1 cellular context compared by ENCODE assay signal in genomic region chr11:63783925-63784592, GRCh38.
TF ChIP-seq lines count a peak whose summit lies in the region.

No MANE protein-coding gene starts in this region.

TF ChIP-seq in WTC11, 78 proteins besides CTCF, POLR2A, EP300 and RAD21 (continued from another document):
- TF ChIP-seq AFF4 (CRISPR knock-in tag; IDR thresholded peaks at IDR 0.05; ENCODE audit: borderline replicate concordance): no peak
- no peak for TF ChIP-seq JUN (CRISPR knock-in tag; IDR thresholded peaks at IDR 0.05)
- TF ChIP-seq MYBL2 (CRISPR knock-in tag; IDR thresholded peaks at IDR 0.05): no peak
- TF ChIP-seq NFYB (CRISPR knock-in tag; conservative IDR thresholded peaks at IDR 0.05; ENCODE audit: low read depth): no peak
- no peak for TF ChIP-seq ZNF317 (CRISPR knock-in tag; IDR thresholded peaks at IDR 0.05; ENCODE audit: borderline replicate concordance, low read depth)
- TF ChIP-seq E2F4 (CRISPR knock-in tag; IDR thresholded peaks at IDR 0.05; ENCODE audit: borderline replicate concordance, low read depth): no peak
- no peak for TF ChIP-seq NR3C1 (CRISPR knock-in tag; conservative IDR thresholded peaks at IDR 0.05; ENCODE audit: low read depth)
- TF ChIP-seq ZNF138 (CRISPR knock-in tag; conservative IDR thresholded peaks at IDR 0.05): no peak
- no peak for TF ChIP-seq E2F5 (CRISPR knock-in tag; IDR thresholded peaks at IDR 0.05)
- no peak for TF ChIP-seq ZNF281 (CRISPR knock-in tag; IDR thresholded peaks at IDR 0.05)
- no peak for TF ChIP-seq TP53 (CRISPR knock-in tag; IDR thresholded peaks at IDR 0.05)
- no peak for TF ChIP-seq MLX (CRISPR knock-in tag; IDR thresholded peaks at IDR 0.05)
- no peak for TF ChIP-seq GABPB1 (CRISPR knock-in tag; IDR thresholded peaks at IDR 0.05)
- no peak for TF ChIP-seq HMGA2 (CRISPR knock-in tag; IDR thresholded peaks at IDR 0.05)
- no peak for TF ChIP-seq FOXK1 (CRISPR knock-in tag; IDR thresholded peaks at IDR 0.05)
